1 cellular context compared by ENCODE assay signal in the genomic region with DNA sequence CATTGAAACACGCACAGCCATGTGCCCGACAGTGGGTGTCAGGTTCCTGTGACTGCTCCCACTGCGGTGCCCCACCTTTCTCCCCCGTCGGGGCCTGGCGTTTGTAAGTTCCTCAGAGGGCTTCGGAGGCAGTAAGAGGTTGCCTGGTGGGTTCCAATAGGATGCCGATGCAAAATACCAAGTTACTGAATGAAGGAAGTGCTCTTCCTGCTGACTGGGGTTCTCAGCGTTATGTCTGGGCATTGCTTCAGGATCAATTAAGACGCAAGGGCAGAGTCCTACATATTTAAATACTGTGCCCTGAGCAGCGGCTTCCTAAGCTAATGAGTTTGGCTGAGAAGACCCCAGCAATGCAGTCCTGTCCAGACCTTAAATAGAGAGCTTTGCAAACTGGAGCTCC.
TF ChIP-seq lines count a peak whose summit lies in the region.

No MANE protein-coding gene starts in this region.

TF ChIP-seq in H1, 55 proteins besides CTCF, POLR2A, EP300 and RAD21:
- TF ChIP-seq ASH2L (IDR thresholded peaks at IDR 0.05; ENCODE audit: low read length), result no peak
- TF ChIP-seq TEAD4 (IDR thresholded peaks at IDR 0.05; ENCODE audit: low read depth, low read length), result no peak
- TF ChIP-seq SIN3A (conservative IDR thresholded peaks at IDR 0.05 in 1 of 2, IDR thresholded peaks at IDR 0.05 in 1 of 2; ENCODE audit: low read depth in 1 of 2, low read length in 2 of 2), result no peak
- TF ChIP-seq CBX5 (IDR thresholded peaks at IDR 0.05; ENCODE audit: low read depth, low read length), result no peak
- TF ChIP-seq RNF2 (IDR thresholded peaks at IDR 0.05; ENCODE audit: borderline replicate concordance, low read depth, low read length, missing control alignments, poor library complexity, severe bottlenecking), result no peak
- no peak for TF ChIP-seq SP1 (IDR thresholded peaks at IDR 0.05; ENCODE audit: low read depth, low read length)
- no peak for TF ChIP-seq SIX5 (IDR thresholded peaks at IDR 0.05; ENCODE audit: low read depth, low read length)
- TF ChIP-seq, protein P1, sequence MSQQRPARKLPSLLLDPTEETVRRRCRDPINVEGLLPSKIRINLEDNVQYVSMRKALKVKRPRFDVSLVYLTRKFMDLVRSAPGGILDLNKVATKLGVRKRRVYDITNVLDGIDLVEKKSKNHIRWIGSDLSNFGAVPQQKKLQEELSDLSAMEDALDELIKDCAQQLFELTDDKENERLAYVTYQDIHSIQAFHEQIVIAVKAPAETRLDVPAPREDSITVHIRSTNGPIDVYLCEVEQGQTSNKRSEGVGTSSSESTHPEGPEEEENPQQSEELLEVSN (IDR thresholded peaks at IDR 0.05), result no peak
- TF ChIP-seq RBBP5 (IDR thresholded peaks at IDR 0.05; ENCODE audit: borderline replicate concordance, low read depth, low read length), result no peak
- no peak for TF ChIP-seq SRF (IDR thresholded peaks at IDR 0.05; ENCODE audit: low read depth, low read length)
TF ChIP-seq in H1: peak in this region for 0.
